In genomic region chr1:110083453-110084225, GRCh38 we compare ENCODE assay signal across 10 cellular contexts. TPM values are rescaled to one million over a fixed set of nuclear protein-coding genes. Genes with fewer than 3 reads are reported as not detected.
A peak's percentile ranks its signal among the peaks of the same experiment; 100 is the strongest.
DNase-seq lines count a peak whose midpoint lies in the region; FAIRE-seq and TF ChIP-seq lines count a peak whose summit lies in the region.
"Had no signal": no experiment of that assay in that cellular context is flagged by ENCODE, and none has a peak within 500 bp of the region (broad histone marks: within the 10 kb centered on the region; RNA-seq: fewer than 3 reads in every experiment).

No MANE protein-coding gene starts in this region.

- in situ Hi-C loops in GM13977 (cut with MboI; ENCODE audit: low pct_unique_long_range_greater_than_20kb, low sequenced_read_pairs, unreplicated experiment) = no loop called here

- H3K36me3 Mint-ChIP-seq in activated CD4-positive, alpha-beta memory T cell treated with anti-CD3 and anti-CD28 coated beads, Interleukin-2, amount 10 ng/mL, durations not matched to agents 7 days and 5 days (ENCODE audit: low read depth) = no peaks in the 10 kb centered on the region

- H3K36me3 ChIP-seq in small intestine (ENCODE audit: control insufficient read depth in 2 of 2, insufficient read depth in 2 of 2, low read length in 2 of 2) = no peaks in the 10 kb centered on the region

- H3K27ac Mint-ChIP-seq in activated CD4-positive, alpha-beta memory T cell treated with anti-CD3 and anti-CD28 coated beads, Interleukin-2, amount 10 ng/mL, durations not matched to agents 7 days and 5 days = no peak overlapping the region

- H3K27me3 Mint-ChIP-seq in activated CD4-positive, alpha-beta memory T cell treated with anti-CD3 and anti-CD28 coated beads, Interleukin-2, amount 10 ng/mL, durations not matched to agents 7 days and 5 days = peaks cover 54% of the 10 kb centered on the region

- CTCF ChIA-PET in activated CD4-positive, alpha-beta memory T cell treated with anti-CD3 and anti-CD28 coated beads, Interleukin-2, amount 10 ng/mL, durations not matched to agents 7 days and 5 days (lab: Charles Lee) = interaction anchor here (0.9 to 3.0 kb wide), 5 partner anchors 9 to 79 kb away, joined by 3 to 13 read pairs (median 4); no protein-coding TSS in a partner anchor

- no peaks in the 10 kb centered on the region for H3K4me1 ChIP-seq in small intestine (ENCODE audit: control insufficient read depth in 2 of 2, insufficient read depth in 1 of 2, low read depth in 1 of 2, low read length in 1 of 2)

- H3K27me3 ChIP-seq in small intestine (ENCODE audit: control insufficient read depth in 2 of 2, insufficient read depth in 2 of 2, low read length in 2 of 2) = peaks cover 0 to 5% of the 10 kb centered on the region in 2 donors

- FAIRE-seq in small intestine (lab: Jason Lieb, UNC) = no peak

- no peak overlapping the region for H3K27ac ChIP-seq in small intestine (ENCODE audit: low read depth in 1 of 2, low read length in 1 of 2)

- H3K4me3 Mint-ChIP-seq in activated CD4-positive, alpha-beta memory T cell treated with anti-CD3 and anti-CD28 coated beads, Interleukin-2, amount 10 ng/mL, durations not matched to agents 7 days and 5 days = peak overlapping the region; percentile 72

- H3K9me3 ChIP-seq in iPS-18c (ENCODE audit: control insufficient read depth, insufficient read depth, low read length) (no peaks in the 10 kb centered on the region), small intestine (ENCODE audit: control insufficient read depth, low read depth) (no peaks in the 10 kb centered on the region)

- peak overlapping the region; percentile 22 for H3K4me3 ChIP-seq in iPS-18c (ENCODE audit: insufficient read depth, low read depth, low read length)
- peak overlapping the region; percentile 31 to 44 for H3K4me3 ChIP-seq in small intestine (ENCODE audit: low read depth in 1 of 2, low read length in 2 of 2)

- no peaks in the 10 kb centered on the region for H3K9me3 Mint-ChIP-seq in activated CD4-positive, alpha-beta memory T cell treated with anti-CD3 and anti-CD28 coated beads, Interleukin-2, amount 10 ng/mL, durations not matched to agents 7 days and 5 days

- WGBS in small intestine, 3 donors = 2 to 6% (median 5%) methylated on average over 47 of the region's 47 CpGs

- peaks cover 10% of the 10 kb centered on the region for H3K4me1 Mint-ChIP-seq in activated CD4-positive, alpha-beta memory T cell treated with anti-CD3 and anti-CD28 coated beads, Interleukin-2, amount 10 ng/mL, durations not matched to agents 7 days and 5 days

- POLR2A ChIA-PET in activated CD4-positive, alpha-beta memory T cell treated with anti-CD3 and anti-CD28 coated beads, Interleukin-2, amount 10 ng/mL, durations not matched to agents 7 days and 5 days (lab: Charles Lee) = no interaction called here

- DNase-seq in GM13977 (ENCODE audit: low spot score) = peak; percentile 53
- no peak for DNase-seq in activated CD4-positive, alpha-beta memory T cell treated with anti-CD3 and anti-CD28 coated beads, Interleukin-2, amount 10 ng/mL, durations not matched to agents 7 days and 5 days
- peak; percentile 16 for DNase-seq in small intestine
- no peak for DNase-seq in activated CD8-positive, alpha-beta memory T cell treated with anti-CD3 and anti-CD28 coated beads, Interleukin-2, amount 50 U/mL, for 4 hours
- no peak for DNase-seq in LoVo (ENCODE audit: low spot score)
- no peak for DNase-seq in hepatic stellate cell (ENCODE audit: low spot score)
- no peak for DNase-seq in NCI-H2227 (lab: John Stamatoyannopoulos, UW; ENCODE audit: unreplicated experiment)
- DNase-seq: NCI-H2029 treated with DMSO at 0.1 percent for 48 hours had no signal

- TF ChIP-seq CTCF in GM13977 (IDR thresholded peaks at IDR 0.05; ENCODE audit: extremely low read depth, insufficient read depth, missing control alignments) = no peak

RNA-seq across cellular contexts. Expression of gene ALX3, which starts 13.2 kb away (rescaled TPM):
- not detected for total RNA-seq in activated CD4-positive, alpha-beta memory T cell treated with anti-CD3 and anti-CD28 coated beads, Interleukin-2, amount 10 ng/mL, durations not matched to agents 7 days and 5 days
- polyA plus RNA-seq in small intestine = under 1 TPM in 1 of 3 donors, not detected in 2; 0.09 TPM
- total RNA-seq: pulmonary artery endothelial cell had no signal

RNA-seq across cellular contexts. Expression of gene UBL4B, which starts 28.6 kb away (rescaled TPM):
- total RNA-seq in activated CD4-positive, alpha-beta memory T cell treated with anti-CD3 and anti-CD28 coated beads, Interleukin-2, amount 10 ng/mL, durations not matched to agents 7 days and 5 days = not detected
- not detected for polyA plus RNA-seq in small intestine
- total RNA-seq: pulmonary artery endothelial cell had no signal

RNA-seq across cellular contexts. Expression of gene STRIP1, which starts 49.2 kb away (rescaled TPM):
- 10 to 100 TPM; 34.1 to 34.7 TPM for total RNA-seq in activated CD4-positive, alpha-beta memory T cell treated with anti-CD3 and anti-CD28 coated beads, Interleukin-2, amount 10 ng/mL, durations not matched to agents 7 days and 5 days
- polyA plus RNA-seq in small intestine = 10 to 100 TPM; 15.1 to 18.3 (median 18.3) TPM

Comparison
In these comparisons a context has a peak if more than half of its experiments do, and no peak if none do; other contexts are left out.
1. DNase-seq: peak in GM13977 (single experiment) and small intestine (single experiment); none in activated CD4-positive, alpha-beta memory T cell treated with anti-CD3 and anti-CD28 coated beads, Interleukin-2, amount 10 ng/mL, durations not matched to agents 7 days and 5 days (single experiment), activated CD8-positive, alpha-beta memory T cell treated with anti-CD3 and anti-CD28 coated beads, Interleukin-2, amount 50 U/mL, for 4 hours (single experiment), LoVo (single experiment), hepatic stellate cell (single experiment) and NCI-H2227 (single experiment).